8 cellular contexts compared by ENCODE assay signal in the genomic region with DNA sequence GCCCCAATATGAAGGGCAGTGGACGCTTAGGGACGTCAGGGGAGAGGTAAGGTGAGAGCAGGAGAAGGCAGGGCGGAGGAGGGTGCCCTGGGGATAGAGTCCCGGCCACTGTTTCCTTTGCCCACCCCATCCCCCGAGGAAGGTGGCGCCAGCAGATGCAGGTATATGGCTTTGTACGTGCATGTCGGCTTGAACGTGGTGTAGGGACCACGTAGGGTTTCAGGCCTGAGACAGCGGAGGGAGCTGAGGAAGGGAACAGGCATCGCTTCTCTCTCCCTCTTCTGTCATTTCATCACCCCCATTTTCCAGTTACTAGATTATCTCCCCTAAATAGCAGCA.
A peak's percentile ranks its signal among the peaks of the same experiment; 100 is the strongest.
DNase-seq lines count a peak whose midpoint lies in the region; ATAC-seq and TF ChIP-seq lines count a peak whose summit lies in the region.

No MANE protein-coding gene starts in this region.

- peak overlapping the region; percentile 78 for H3K4me2 ChIP-seq in BLaER1

- H3K4me3 Mint-ChIP-seq in nephron = peak overlapping the region; percentile 79 to 81 (median 80)

- peaks cover 8% of the 10 kb centered on the region for H3K9me3 Mint-ChIP-seq in nephron

- H3K9me3 ChIP-seq in BLaER1 = no peaks in the 10 kb centered on the region

- peak overlapping the region; percentile 44 to 81 (median 76) for H3K27ac Mint-ChIP-seq in nephron

- no peak for TF ChIP-seq CTCF in nephron (IDR thresholded peaks at IDR 0.05; ENCODE audit: unreplicated experiment in 3 of 3)

- peak overlapping the region; percentile 66 for H3K9ac ChIP-seq in BLaER1

- no peaks in the 10 kb centered on the region for H3K36me3 ChIP-seq in BLaER1

- H3K4me1 ChIP-seq in BLaER1 = peaks cover 49% of the 10 kb centered on the region

- peaks cover 11% of the 10 kb centered on the region; the same call in 1 of the 2 replicates for H4K20me1 ChIP-seq in BLaER1

- ATAC-seq in GM19452 (IDR thresholded peaks at IDR 0.05; ENCODE audit: unreplicated experiment) (peak; percentile 33), HG03520 (IDR thresholded peaks at IDR 0.05; ENCODE audit: unreplicated experiment) (peak; percentile 28)

- H3K36me3 Mint-ChIP-seq in nephron (ENCODE audit: low read depth) = no peaks in the 10 kb centered on the region

- H3K27me3 ChIP-seq in BLaER1 = peaks cover 77% of the 10 kb centered on the region

- peaks cover 4% of the 10 kb centered on the region for H3K27me3 Mint-ChIP-seq in nephron (ENCODE audit: low read depth)

- peaks cover 29% of the 10 kb centered on the region for H3K4me1 Mint-ChIP-seq in nephron

- H3K27ac ChIP-seq in BLaER1 (peak overlapping the region; percentile 71), caudate nucleus (ENCODE audit: low read depth, low read length) (peak overlapping the region; percentile 83)

- peak overlapping the region; percentile 59 for H3K4me3 ChIP-seq in BLaER1

- DNase-seq in caudate nucleus (lab: John Stamatoyannopoulos, UW) (peak in 4 of 61 donors; percentile 36 to 61 (median 51)), NCI-H82 treated with DMSO at 0.1 percent for 48 hours (lab: John Stamatoyannopoulos, UW; ENCODE audit: unreplicated experiment) (no peak), NCI-H1048 (lab: John Stamatoyannopoulos, UW) (no peak), ureter (ENCODE audit: low spot score) (no peak)
